Comparison of ENCODE assay signal across 16 cellular contexts in genomic region chr13:79395881-79396280, GRCh38. TPM values are rescaled to one million over a fixed set of nuclear protein-coding genes. Genes with fewer than 3 reads are reported as not detected.
DNase-seq lines count a peak whose midpoint lies in the region; ATAC-seq, FAIRE-seq and TF ChIP-seq lines count a peak whose summit lies in the region.
"Had no signal": no experiment of that assay in that cellular context is flagged by ENCODE, and none has a peak within 500 bp of the region (broad histone marks: within the 10 kb centered on the region; RNA-seq: fewer than 3 reads in every experiment).

No MANE protein-coding gene starts in this region.

- ATAC-seq in activated naive CD8-positive, alpha-beta T cell treated with anti-CD3 and anti-CD28 coated beads, Interleukin-2, amount 50 U/mL, for 24 hours: no peak
- ATAC-seq in K562 (no peak), aorta (ENCODE audit: low FRiP score) (no peak), GM21529 (IDR thresholded peaks at IDR 0.05; ENCODE audit: unreplicated experiment) (no peak)
- ATAC-seq in stimulated activated memory B cell treated with anti-CD40 and anti-IgM and Interleukin-4, amounts not matched to agents 10 μg/mL and 1 μg/mL and 100 μg/mL, for 72 hours: no peak

- intact Hi-C loops in K562 (cut with micrococcal nuclease): no loop called here
- intact Hi-C loops in aorta (cut with DNase I): no loop called here

- H3K36me3 ChIP-seq in K562 (ENCODE audit: control insufficient read depth, insufficient read depth, low read length) (peaks cover 70% of the 10 kb centered on the region), aorta (ENCODE audit: control insufficient read depth in 1 of 2, insufficient read depth in 2 of 2, low read length in 1 of 2) (peaks cover 0 to 6% of the 10 kb centered on the region in 2 donors)

- H3K4me1 ChIP-seq in K562 (replicated peaks in 1 of 2; ENCODE audit: control insufficient read depth in 2 of 2, insufficient read depth in 2 of 2, low read length in 2 of 2): peaks cover 0 to 24% of the 10 kb centered on the region in 2 experiments; a peak in 3 of 5 replicates
- H3K4me1 ChIP-seq in aorta (ENCODE audit: control insufficient read depth in 1 of 2, insufficient read depth in 2 of 2, low read length in 2 of 2): no peaks in the 10 kb centered on the region

- no peak for TF ChIP-seq RAD21 in K562 (CRISPR knock-in tag; conservative IDR thresholded peaks at IDR 0.05 in 1 of 2, IDR thresholded peaks at IDR 0.05 in 1 of 2)

- H3K4me3 ChIP-seq in NB4 (ENCODE audit: low read depth, low read length) (no peak overlapping the region), K562 (no peak overlapping the region), aorta (ENCODE audit: low read length in 2 of 2) (no peak overlapping the region)
- H3K4me3 ChIP-seq: PC-9, SK-N-MC had no signal

- H3K27ac Mint-ChIP-seq in activated naive CD8-positive, alpha-beta T cell: peak overlapping the region; percentile 72
- H3K27ac Mint-ChIP-seq in activated naive CD8-positive, alpha-beta T cell treated with anti-CD3 and anti-CD28 coated beads, Interleukin-2, amount 50 U/mL, for 24 hours: no peak overlapping the region
- peak overlapping the region; percentile 48 for H3K27ac Mint-ChIP-seq in stimulated activated memory B cell treated with anti-CD40 and anti-IgM and Interleukin-4, amounts not matched to agents 10 μg/mL and 1 μg/mL and 100 μg/mL, for 72 hours

- H3K36me3 Mint-ChIP-seq in activated naive CD8-positive, alpha-beta T cell: peaks cover 26% of the 10 kb centered on the region
- H3K36me3 Mint-ChIP-seq in activated naive CD8-positive, alpha-beta T cell treated with anti-CD3 and anti-CD28 coated beads, Interleukin-2, amount 50 U/mL, for 24 hours (ENCODE audit: low read depth): peaks cover 62% of the 10 kb centered on the region
- H3K36me3 Mint-ChIP-seq in stimulated activated memory B cell treated with anti-CD40 and anti-IgM and Interleukin-4, amounts not matched to agents 10 μg/mL and 1 μg/mL and 100 μg/mL, for 72 hours: peaks cover 46% of the 10 kb centered on the region

- CTCF ChIA-PET in K562 (lab: Yijun Ruan, JAX; ENCODE audit: low intra/inter-chr PET ratio): no interaction called here

- no peaks in the 10 kb centered on the region; the same call in 1 of the 2 replicates for H4K20me1 ChIP-seq in K562 (replicated peaks; ENCODE audit: control insufficient read depth, insufficient read depth, low read length)

- no peak for TF ChIP-seq EP300 in K562 (IDR thresholded peaks at IDR 0.05; ENCODE audit: low read length)

- no peak overlapping the region for H2AFZ ChIP-seq in K562 (ENCODE audit: low read depth, low read length)
- H2AFZ ChIP-seq: PC-9 had no signal

- H3K27me3 ChIP-seq in K562 (ENCODE audit: control insufficient read depth in 2 of 2, insufficient read depth in 2 of 2, low read length in 2 of 2): no peaks in the 10 kb centered on the region
- H3K27me3 ChIP-seq in aorta (ENCODE audit: control insufficient read depth in 1 of 2, insufficient read depth in 2 of 2, low read length in 1 of 2): no peaks in the 10 kb centered on the region

- no peak for TF ChIP-seq CTCF in NB4 (IDR thresholded peaks at IDR 0.05; ENCODE audit: low read depth, low read length)
- no peak for TF ChIP-seq CTCF in K562 (IDR thresholded peaks at IDR 0.05 in 2 of 3, conservative IDR thresholded peaks at IDR 0.05 in 1 of 3; ENCODE audit: insufficient read depth in 2 of 3, low read depth in 1 of 3, low read length in 3 of 3)

- H3K9me1 ChIP-seq in K562 (ENCODE audit: control insufficient read depth, insufficient read depth, low read length): peaks cover 3% of the 10 kb centered on the region

- no peak for TF ChIP-seq POLR2A in NB4 (IDR thresholded peaks at IDR 0.05; ENCODE audit: extremely low read depth, insufficient read length)
- TF ChIP-seq POLR2A in K562 (conservative IDR thresholded peaks at IDR 0.05): no peak

- H3K4me2 ChIP-seq in K562 (ENCODE audit: insufficient read depth, low read length): no peak overlapping the region
- H3K4me2 ChIP-seq: PC-9 had no signal

- H3K4me1 Mint-ChIP-seq in activated naive CD8-positive, alpha-beta T cell (ENCODE audit: low read depth): peaks cover 79% of the 10 kb centered on the region
- peaks cover 78% of the 10 kb centered on the region for H3K4me1 Mint-ChIP-seq in activated naive CD8-positive, alpha-beta T cell treated with anti-CD3 and anti-CD28 coated beads, Interleukin-2, amount 50 U/mL, for 24 hours
- H3K4me1 Mint-ChIP-seq in stimulated activated memory B cell treated with anti-CD40 and anti-IgM and Interleukin-4, amounts not matched to agents 10 μg/mL and 1 μg/mL and 100 μg/mL, for 72 hours: peaks cover 63% of the 10 kb centered on the region

- WGBS in K562 (ENCODE audit: insufficient coverage, low coverage, missing lambda C conversion rate): 84% methylated on average over 4 of the region's 4 CpGs
- 97% methylated on average over 4 of the region's 4 CpGs for WGBS in aorta, 2 donors

- H3K4me3 Mint-ChIP-seq in activated naive CD8-positive, alpha-beta T cell: peak overlapping the region; percentile 13
- H3K4me3 Mint-ChIP-seq in activated naive CD8-positive, alpha-beta T cell treated with anti-CD3 and anti-CD28 coated beads, Interleukin-2, amount 50 U/mL, for 24 hours: no peak overlapping the region
- no peak overlapping the region for H3K4me3 Mint-ChIP-seq in stimulated activated memory B cell treated with anti-CD40 and anti-IgM and Interleukin-4, amounts not matched to agents 10 μg/mL and 1 μg/mL and 100 μg/mL, for 72 hours

- H3K27ac ChIP-seq in K562 (ENCODE audit: extremely low read depth, low read depth, low read length) (no peak overlapping the region), aorta (ENCODE audit: low read depth in 1 of 2, low read length in 2 of 2) (no peak overlapping the region)
- H3K27ac ChIP-seq: PC-9, SK-N-MC had no signal

- H3K9me3 ChIP-seq in K562 (replicated peaks; ENCODE audit: control insufficient read depth, insufficient read depth, low read depth, low read length) (peaks cover 10% of the 10 kb centered on the region), aorta (ENCODE audit: control insufficient read depth, low read length) (no peaks in the 10 kb centered on the region)

- no TSS peak for BruUV-seq in K562 (replicated peaks; lab: Mats Ljungman, UMichigan)

- no peak for FAIRE-seq in K562 (lab: Jason Lieb, UNC)

- POLR2A ChIA-PET in K562 (lab: Yijun Ruan, JAX): interaction anchor here (0.6 kb wide), 1 partner anchor 683 kb away, joined by 3 read pairs; no protein-coding TSS in a partner anchor

- DNase-seq in activated naive CD8-positive, alpha-beta T cell treated with anti-CD3 and anti-CD28 coated beads, Interleukin-2, amount 50 U/mL, for 24 hours: no peak
- DNase-seq in NB4 (ENCODE audit: low read depth): peak; percentile 23
- no peak for DNase-seq in K562 (ENCODE audit: extremely low read depth in 1 of 4, low spot score in 3 of 4)
- DNase-seq in NCI-H2107 (lab: John Stamatoyannopoulos, UW): no peak
- no peak for DNase-seq in aorta
- DNase-seq: AML-193; CD8-positive, alpha-beta memory T cell; DMS 273 treated with DMSO at 0.1 percent for 48 hours; HCEC 1CT; NCI-H1092; NCI-H446; PC-9 had no signal

- H3K79me2 ChIP-seq in K562 (ENCODE audit: control insufficient read depth, insufficient read depth, low read length): peaks cover 93% of the 10 kb centered on the region

- peaks cover 9% of the 10 kb centered on the region for H3K9me3 Mint-ChIP-seq in activated naive CD8-positive, alpha-beta T cell (ENCODE audit: low read depth)
- peaks cover 15% of the 10 kb centered on the region for H3K9me3 Mint-ChIP-seq in activated naive CD8-positive, alpha-beta T cell treated with anti-CD3 and anti-CD28 coated beads, Interleukin-2, amount 50 U/mL, for 24 hours
- peaks cover 3% of the 10 kb centered on the region for H3K9me3 Mint-ChIP-seq in stimulated activated memory B cell treated with anti-CD40 and anti-IgM and Interleukin-4, amounts not matched to agents 10 μg/mL and 1 μg/mL and 100 μg/mL, for 72 hours

- no peak overlapping the region for H3K9ac ChIP-seq in K562 (ENCODE audit: insufficient read depth in 1 of 2, low read depth in 2 of 2, low read length in 2 of 2)

- no peaks in the 10 kb centered on the region for H3K27me3 Mint-ChIP-seq in activated naive CD8-positive, alpha-beta T cell
- no peaks in the 10 kb centered on the region for H3K27me3 Mint-ChIP-seq in activated naive CD8-positive, alpha-beta T cell treated with anti-CD3 and anti-CD28 coated beads, Interleukin-2, amount 50 U/mL, for 24 hours
- H3K27me3 Mint-ChIP-seq in stimulated activated memory B cell treated with anti-CD40 and anti-IgM and Interleukin-4, amounts not matched to agents 10 μg/mL and 1 μg/mL and 100 μg/mL, for 72 hours: no peaks in the 10 kb centered on the region
- H3K27me3 Mint-ChIP-seq: CD8-positive, alpha-beta memory T cell had no signal

- in situ Hi-C loops in K562 (cut with MboI): no loop called here

TF ChIP-seq in K562, 482 proteins besides CTCF, POLR2A, EP300 and RAD21 (continues in another document):
- peak; percentile 31; the same call in 1 of the 2 replicates for TF ChIP-seq NR2C1 (IDR thresholded peaks at IDR 0.05)
- TF ChIP-seq NR2C1 (tag; IDR thresholded peaks at IDR 0.05): no peak
- no peak for TF ChIP-seq KLF13 (tag; IDR thresholded peaks at IDR 0.05; ENCODE audit: borderline replicate concordance, low read depth)
- TF ChIP-seq CBX5 (IDR thresholded peaks at IDR 0.05; ENCODE audit: borderline replicate concordance, low read depth): peak; percentile 87; the same call in 1 of the 2 replicates

RNA-seq across cellular contexts. Expression of gene RBM26, which starts 10.2 kb away (rescaled TPM):
- 33.4 and 118 TPM in 2 replicates for total RNA-seq in K562 (2011; cell fraction: chromatin; rRNA removed; ENCODE audit: low replicate concordance)
- total RNA-seq in K562 (2011; cell fraction: nucleolus; rRNA removed): 15.3 and 21.4 TPM in 2 replicates
- total RNA-seq in K562 (2011; cell fraction: nucleoplasm; rRNA removed): 51.2 and 76.0 TPM in 2 replicates
- total RNA-seq in K562 (2014; rRNA removed): 17.3 and 18.8 TPM in 2 replicates
- total RNA-seq in K562 (2014; rRNA removed; fragmentation: Illumina TruSeq; extraction: Trizol): 35.0 and 39.7 TPM in 2 replicates
- 37.9 and 42.2 TPM in 2 replicates for total RNA-seq in K562 (2015; rRNA removed; fragmentation: Illumina TruSeq; extraction: Trizol)
- total RNA-seq in K562 (2021): 30.2 and 31.7 TPM in 2 replicates
- polyA plus RNA-seq in K562 (2011; rRNA removed): 21.6 and 26.4 TPM in 2 replicates
- 5.0 and 8.4 TPM in 2 replicates for polyA plus RNA-seq in K562 (2011; cell fraction: cytosol; rRNA removed)
- polyA plus RNA-seq in K562 (2011; cell fraction: nucleus; rRNA removed): 47.1 and 53.8 TPM in 2 replicates
- 15.4 and 18.7 TPM in 2 replicates for polyA plus RNA-seq in K562 (2012)
- polyA plus RNA-seq in K562 (2014; fragmentation: Illumina TruSeq; extraction: Trizol): 29.4 and 42.4 TPM in 2 replicates
- 10 to 100 TPM; 10.0 to 10.1 TPM for polyA plus RNA-seq in K562 (2014; fragmentation: Nextera tagmentation; extraction: Ambion mirVana)
- 24.1 and 24.9 TPM in 2 replicates for polyA plus RNA-seq in K562 (2014; rRNA removed)
- polyA minus RNA-seq in K562 (2011; rRNA and poly(A)+ RNA removed): 24.0 and 29.6 TPM in 2 replicates
- 8.9 and 9.5 TPM in 2 replicates for polyA minus RNA-seq in K562 (2011; cell fraction: cytosol; rRNA and poly(A)+ RNA removed)
- polyA minus RNA-seq in K562 (2011; cell fraction: nucleus; rRNA and poly(A)+ RNA removed): 34.6 and 62.4 TPM in 2 replicates
- total RNA-seq in aorta: 10 to 100 TPM; 37.5 to 54.6 TPM
- 10 to 100 TPM in 1 of 2 donors, 1 to 10 TPM in 1; 5.5 to 21.7 TPM for polyA plus RNA-seq in aorta
